In the genomic region with DNA sequence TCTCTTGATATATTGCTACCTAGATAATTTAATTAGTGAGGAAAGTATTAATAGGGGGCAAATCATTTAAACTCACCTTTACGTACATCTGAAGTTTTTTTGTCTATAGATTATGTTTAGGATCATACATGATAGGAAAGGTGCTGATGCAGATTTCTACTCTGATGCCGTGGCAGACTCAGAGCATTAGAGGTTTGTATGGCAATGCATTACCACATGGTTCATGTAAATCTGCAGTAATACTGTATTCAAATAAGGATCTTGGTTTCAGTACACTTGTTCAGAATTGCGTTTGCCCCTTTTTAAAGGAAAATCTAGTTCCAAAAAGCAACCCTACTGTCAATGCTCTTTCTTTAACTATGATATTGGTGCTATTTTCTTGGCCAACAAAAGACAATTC, we compare ENCODE assay signal across 23 cellular contexts.
DNase-seq lines count a peak whose midpoint lies in the region; ATAC-seq and TF ChIP-seq lines count a peak whose summit lies in the region.
"Had no signal": no experiment of that assay in that cellular context is flagged by ENCODE, and none has a peak within 500 bp of the region (broad histone marks: within the 10 kb centered on the region; RNA-seq: fewer than 3 reads in every experiment).

No MANE protein-coding gene starts in this region.

- H3K9me3 Mint-ChIP-seq in stimulated activated naive CD8-positive, alpha-beta T cell treated with anti-CD3 and anti-CD28 coated beads, Interleukin-15, amount 100 ng/mL, for 72 hours, result no peaks in the 10 kb centered on the region
- no peaks in the 10 kb centered on the region for H3K9me3 Mint-ChIP-seq in chondrocyte (ENCODE audit: low read depth)
- H3K9me3 Mint-ChIP-seq: activated T-cell treated with anti-CD3 and anti-CD28 coated beads, Interleukin-2, amount 50 U/mL, for 24 hours; nephron progenitor cell had no signal

- no peak for DNase-seq in stimulated activated naive CD8-positive, alpha-beta T cell treated with anti-CD3 and anti-CD28 coated beads, Interleukin-15, amount 100 ng/mL, for 72 hours
- no peak for DNase-seq in stimulated activated naive CD8-positive, alpha-beta T cell treated with anti-CD3 and anti-CD28 coated beads, Interleukin-15, Interleukin-2, amounts not matched to agents 100 U/mL and 50 U/mL, for 24 hours
- DNase-seq in NCI-H526 treated with DMSO at 0.1 percent for 48 hours (lab: John Stamatoyannopoulos, UW), result peak; percentile 74
- no peak for DNase-seq in chondrocyte (ENCODE audit: low spot score)
- no peak for DNase-seq in GM23248
- DNase-seq: activated naive CD4-positive, alpha-beta T cell treated with anti-CD3 and anti-CD28 coated beads, Interleukin-2, amount 50 U/mL, for 16 hours; activated T-cell treated with anti-CD3 and anti-CD28 coated beads, Interleukin-2, amount 50 U/mL, for 24 hours; central memory CD4-positive, alpha-beta T cell; left lung; midbrain; MM.1S; NCI-H1436 treated with DMSO at 0.1 percent for 48 hours; NCI-H524 treated with DMSO at 0.1 percent for 48 hours; nephron progenitor cell; right lobe of liver had no signal

- in situ Hi-C loops in GM23248 (cut with MboI), result no loop called here

- ATAC-seq in stimulated activated naive CD8-positive, alpha-beta T cell treated with anti-CD3 and anti-CD28 coated beads, Interleukin-15, amount 100 ng/mL, for 72 hours, result peak; percentile 48
- no peak for ATAC-seq in stimulated activated naive CD8-positive, alpha-beta T cell treated with anti-CD3 and anti-CD28 coated beads, Interleukin-15, Interleukin-2, amounts not matched to agents 100 U/mL and 50 U/mL, for 24 hours
- ATAC-seq in HG03565 (IDR thresholded peaks at IDR 0.05; ENCODE audit: unreplicated experiment) (no peak), HG03196 (IDR thresholded peaks at IDR 0.05; ENCODE audit: unreplicated experiment) (no peak), GM19395 (IDR thresholded peaks at IDR 0.05; ENCODE audit: unreplicated experiment) (no peak)
- ATAC-seq: left lung, right lobe of liver, SK-N-SH treated with all-trans-retinoic acid at 6 μM for 48 hours had no signal

- no peaks in the 10 kb centered on the region for H3K36me3 ChIP-seq in GM23248 (ENCODE audit: low read depth)
- H3K36me3 ChIP-seq: ascending aorta, left lung, right lobe of liver had no signal

- H3K36me3 Mint-ChIP-seq in chondrocyte (ENCODE audit: low read depth), result no peaks in the 10 kb centered on the region

- no peak overlapping the region for H3K27ac ChIP-seq in GM23248
- H3K27ac ChIP-seq: ascending aorta, C4-2B, left lung, parathyroid adenoma, right lobe of liver, RWPE1 had no signal

- no peak for TF ChIP-seq CTCF in chondrocyte (IDR thresholded peaks at IDR 0.05)

- H3F3A ChIP-seq in GM23248 (ENCODE audit: insufficient read depth), result no peaks in the 10 kb centered on the region

- no peaks in the 10 kb centered on the region for H3K27me3 Mint-ChIP-seq in stimulated activated naive CD8-positive, alpha-beta T cell treated with anti-CD3 and anti-CD28 coated beads, Interleukin-15, amount 100 ng/mL, for 72 hours
- H3K27me3 Mint-ChIP-seq in chondrocyte (ENCODE audit: low read depth), result no peaks in the 10 kb centered on the region
- H3K27me3 Mint-ChIP-seq: activated T-cell treated with anti-CD3 and anti-CD28 coated beads, Interleukin-2, amount 50 U/mL, for 24 hours had no signal

- no peak overlapping the region for H3K4me3 ChIP-seq in GM23248
- H3K4me3 ChIP-seq: ascending aorta, left lung, right lobe of liver had no signal

- H3K27ac Mint-ChIP-seq in stimulated activated naive CD8-positive, alpha-beta T cell treated with anti-CD3 and anti-CD28 coated beads, Interleukin-15, amount 100 ng/mL, for 72 hours, result no peak overlapping the region
- peak overlapping the region; percentile 65 for H3K27ac Mint-ChIP-seq in chondrocyte (ENCODE audit: unreplicated experiment)
- H3K27ac Mint-ChIP-seq: activated T-cell treated with anti-CD3 and anti-CD28 coated beads, Interleukin-2, amount 50 U/mL, for 24 hours; nephron progenitor cell had no signal

- H3K4me2 ChIP-seq in GM23248 (ENCODE audit: unreplicated experiment), result no peak overlapping the region

- H3K27me3 ChIP-seq in GM23248 (replicated peaks; ENCODE audit: insufficient read depth), result no peaks in the 10 kb centered on the region
- H3K27me3 ChIP-seq: ascending aorta, left lung, right lobe of liver had no signal

- WGBS in GM23248 (ENCODE audit: low coverage in 1 of 2, low lambda C conversion rate in 2 of 2, missing lambda C conversion rate in 2 of 2), 2 experiments, result 95 to 98% methylated on average over 3 of the region's 3 CpGs

- H3K4me1 ChIP-seq in GM23248 (ENCODE audit: insufficient read depth), result 0 out of 2 replicates have a peak, but pooled peaks cover 3% of the 10 kb centered on the region
- H3K4me1 ChIP-seq: ascending aorta, parathyroid adenoma, right lobe of liver had no signal

- H2AFZ ChIP-seq in GM23248, result no peak overlapping the region
- H2AFZ ChIP-seq: parathyroid adenoma had no signal

- no peaks in the 10 kb centered on the region for H4K20me1 ChIP-seq in GM23248 (ENCODE audit: insufficient read depth)

- peaks cover 66% of the 10 kb centered on the region for H3K79me2 ChIP-seq in GM23248 (ENCODE audit: insufficient read depth)
- H3K79me2 ChIP-seq: parathyroid adenoma had no signal

- H3K4me1 Mint-ChIP-seq in stimulated activated naive CD8-positive, alpha-beta T cell treated with anti-CD3 and anti-CD28 coated beads, Interleukin-15, amount 100 ng/mL, for 72 hours, result peaks cover 51% of the 10 kb centered on the region
- H3K4me1 Mint-ChIP-seq in chondrocyte (ENCODE audit: low read depth), result peaks cover 67% of the 10 kb centered on the region

- H3K4me3 Mint-ChIP-seq in stimulated activated naive CD8-positive, alpha-beta T cell treated with anti-CD3 and anti-CD28 coated beads, Interleukin-15, amount 100 ng/mL, for 72 hours, result peak overlapping the region in 1 of 2 donors; percentile 35
- H3K4me3 Mint-ChIP-seq in chondrocyte (ENCODE audit: unreplicated experiment), result no peak overlapping the region
- H3K4me3 Mint-ChIP-seq: activated T-cell treated with anti-CD3 and anti-CD28 coated beads, Interleukin-2, amount 50 U/mL, for 24 hours; nephron progenitor cell had no signal

- no peaks in the 10 kb centered on the region for H3K9me3 ChIP-seq in GM23248 (ENCODE audit: low read depth)
- H3K9me3 ChIP-seq: ascending aorta, left lung, right lobe of liver had no signal

- H3K9ac ChIP-seq in GM23248, result no peak overlapping the region
- H3K9ac ChIP-seq: parathyroid adenoma had no signal

- H3K9me2 ChIP-seq in GM23248 (ENCODE audit: insufficient read depth), result no peaks in the 10 kb centered on the region; the same call in 1 of the 2 replicates
